1 cellular context compared by ENCODE assay signal in genomic region chr4:1763070-1763549, GRCh38.
TF ChIP-seq lines count a peak whose summit lies in the region.

No MANE protein-coding gene starts in this region.

TF ChIP-seq in IMR-90, 13 proteins besides CTCF, POLR2A, EP300 and RAD21 (continued from another document):
- TF ChIP-seq USF2 (IDR thresholded peaks at IDR 0.05; ENCODE audit: low read depth, low read length) (no peak), BHLHE40 (IDR thresholded peaks at IDR 0.05; ENCODE audit: low read depth, low read length) (no peak), RCOR1 (IDR thresholded peaks at IDR 0.05; ENCODE audit: insufficient replicate concordance, low read length) (no peak), CEBPB (IDR thresholded peaks at IDR 0.05; ENCODE audit: low read depth, low read length) (no peak), NFE2L2 (IDR thresholded peaks at IDR 0.05; ENCODE audit: low read depth, low read length) (no peak), RFX5 (IDR thresholded peaks at IDR 0.05; ENCODE audit: low read depth, low read length) (no peak), ELK1 (IDR thresholded peaks at IDR 0.05; ENCODE audit: borderline replicate concordance, low read depth, low read length) (no peak), MAFK (IDR thresholded peaks at IDR 0.05; ENCODE audit: low read depth, low read length) (no peak), SMC3 (IDR thresholded peaks at IDR 0.05; ENCODE audit: low read depth, low read length) (no peak), FOS (IDR thresholded peaks at IDR 0.05; ENCODE audit: low read depth, low read length) (no peak)
